ENCODE assay signal across 22 cellular contexts in the genomic region with DNA sequence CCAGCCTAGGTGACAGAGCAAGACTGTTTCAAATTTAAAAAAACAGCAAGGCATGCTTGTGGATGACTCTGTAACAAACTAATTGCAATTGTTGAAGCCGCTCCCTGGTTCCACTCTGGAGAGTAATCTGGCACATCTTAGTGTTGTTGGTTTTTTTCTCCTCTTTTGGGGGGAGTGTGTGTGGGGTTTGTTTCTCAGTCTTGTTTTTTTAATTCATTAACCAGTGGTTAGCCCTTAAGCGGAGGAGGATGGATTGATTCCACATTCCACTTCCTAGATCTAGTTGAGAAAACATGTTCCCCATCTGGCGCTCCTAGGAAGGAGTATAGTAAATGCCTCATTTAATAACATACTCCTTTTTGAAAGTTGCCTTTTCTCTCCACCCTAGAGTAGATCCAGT. TPM values are rescaled to one million over a fixed set of nuclear protein-coding genes. Genes with fewer than 3 reads are reported as not detected.
"Had no signal": no experiment of that assay in that cellular context is flagged by ENCODE, and none has a peak within 500 bp of the region (broad histone marks: within the 10 kb centered on the region; RNA-seq: fewer than 3 reads in every experiment).

No MANE protein-coding gene starts in this region.

- H3K27me3 Mint-ChIP-seq: activated CD8-positive, alpha-beta T cell treated with anti-CD3 and anti-CD28 coated beads for 36 hours; activated naive CD8-positive, alpha-beta T cell treated with anti-CD3 and anti-CD28 coated beads for 36 hours had no signal

- H3K27ac Mint-ChIP-seq: activated CD8-positive, alpha-beta T cell treated with anti-CD3 and anti-CD28 coated beads for 36 hours; activated naive CD4-positive, alpha-beta T cell treated with anti-CD3 and anti-CD28 coated beads, Interleukin-2, amount 10 ng/mL, durations not matched to agents 7 days and 5 days; activated naive CD8-positive, alpha-beta T cell treated with anti-CD3 and anti-CD28 coated beads for 36 hours; activated T-cell treated with anti-CD3 and anti-CD28 coated beads, Interleukin-2, amount 50 U/mL, for 72 hours; activated T-helper 2 cell treated with anti-CD3 and anti-CD28 coated beads, Interferon-gamma antibody, Interleukin-2, Interleukin-4, amounts not matched to agents 10 μg/mL and 5 μg/mL and 100 μg/mL, durations not matched to agents 14 hours and 24 hours and 36 hours; T-helper 1 cell treated with Interleukin-12 subunit alpha and Interleukin-12 subunit beta and Interleukin-4 antibody, amounts not matched to agents 30 μg/mL and 1 μg/mL, for 36 hours had no signal

- H3K9me3 Mint-ChIP-seq: activated CD8-positive, alpha-beta T cell treated with anti-CD3 and anti-CD28 coated beads for 36 hours; activated naive CD4-positive, alpha-beta T cell treated with anti-CD3 and anti-CD28 coated beads, Interleukin-2, amount 10 ng/mL, durations not matched to agents 7 days and 5 days; activated naive CD8-positive, alpha-beta T cell treated with anti-CD3 and anti-CD28 coated beads for 36 hours; activated T-cell treated with anti-CD3 and anti-CD28 coated beads, Interleukin-2, amount 50 U/mL, for 72 hours; activated T-helper 2 cell treated with anti-CD3 and anti-CD28 coated beads, Interferon-gamma antibody, Interleukin-2, Interleukin-4, amounts not matched to agents 10 μg/mL and 5 μg/mL and 100 μg/mL, durations not matched to agents 14 hours and 24 hours and 36 hours; T-helper 1 cell treated with Interleukin-12 subunit alpha and Interleukin-12 subunit beta and Interleukin-4 antibody, amounts not matched to agents 30 μg/mL and 1 μg/mL, for 36 hours had no signal

- ATAC-seq: activated CD4-positive, CD25-positive, alpha-beta regulatory T cell treated with anti-CD3 and anti-CD28 coated beads, Interleukin-2, amount 50 U/mL, for 24 hours; activated T-cell treated with anti-CD3 and anti-CD28 coated beads, Interleukin-2, amount 50 U/mL, for 72 hours had no signal

- H3K4me3 Mint-ChIP-seq: activated CD8-positive, alpha-beta T cell treated with anti-CD3 and anti-CD28 coated beads for 36 hours; activated naive CD4-positive, alpha-beta T cell treated with anti-CD3 and anti-CD28 coated beads, Interleukin-2, amount 10 ng/mL, durations not matched to agents 7 days and 5 days; activated naive CD8-positive, alpha-beta T cell treated with anti-CD3 and anti-CD28 coated beads for 36 hours; activated T-cell treated with anti-CD3 and anti-CD28 coated beads, Interleukin-2, amount 50 U/mL, for 72 hours; T-helper 1 cell treated with Interleukin-12 subunit alpha and Interleukin-12 subunit beta and Interleukin-4 antibody, amounts not matched to agents 30 μg/mL and 1 μg/mL, for 36 hours had no signal

- H3K4me3 ChIP-seq: cardiac muscle cell, PC-9 had no signal

- DNase-seq: activated CD4-positive, alpha-beta T cell treated with anti-CD3 and anti-CD28 coated beads for 4 hours; activated CD8-positive, alpha-beta memory T cell treated with anti-CD3 and anti-CD28 coated beads, Interleukin-2, amount 50 U/mL, for 4 hours; activated CD8-positive, alpha-beta T cell treated with anti-CD3 and anti-CD28 coated beads for 36 hours; activated gamma-delta T cell treated with Interleukin-2 at 50 U/mL for 16 hours; activated naive CD4-positive, alpha-beta T cell treated with anti-CD3 and anti-CD28 coated beads, Interleukin-2, amount 10 ng/mL, durations not matched to agents 7 days and 5 days; activated naive CD8-positive, alpha-beta T cell treated with anti-CD3 and anti-CD28 coated beads for 36 hours; activated T-cell treated with anti-CD3 and anti-CD28 coated beads, Interleukin-2, amount 50 U/mL, for 72 hours; brain microvascular endothelial cell; NCI-H1092; NCI-H1417; NCI-H1930; NCI-H345; NCI-H510A treated with DMSO at 0.1 percent for 48 hours; PC-9; SHP77 treated with DMSO at 0.1 percent for 48 hours had no signal

- H3K4me1 Mint-ChIP-seq: activated naive CD4-positive, alpha-beta T cell treated with anti-CD3 and anti-CD28 coated beads, Interleukin-2, amount 10 ng/mL, durations not matched to agents 7 days and 5 days; activated naive CD8-positive, alpha-beta T cell treated with anti-CD3 and anti-CD28 coated beads for 36 hours had no signal

- H3K27me3 ChIP-seq: brain microvascular endothelial cell, cardiac muscle cell had no signal

- H3K27ac ChIP-seq: brain microvascular endothelial cell, cardiac muscle cell, PC-9 had no signal

- H3K36me3 Mint-ChIP-seq: activated naive CD4-positive, alpha-beta T cell treated with anti-CD3 and anti-CD28 coated beads, Interleukin-2, amount 10 ng/mL, durations not matched to agents 7 days and 5 days; activated naive CD8-positive, alpha-beta T cell treated with anti-CD3 and anti-CD28 coated beads for 36 hours had no signal

RNA-seq across cellular contexts. Expression of a gene that starts 16.1 kb away (rescaled TPM):
- total RNA-seq: activated CD8-positive, alpha-beta T cell treated with anti-CD3 and anti-CD28 coated beads for 36 hours; activated naive CD8-positive, alpha-beta T cell treated with anti-CD3 and anti-CD28 coated beads for 36 hours; activated T-cell treated with anti-CD3 and anti-CD28 coated beads, Interleukin-2, amount 50 U/mL, for 72 hours; activated T-helper 2 cell treated with anti-CD3 and anti-CD28 coated beads, Interferon-gamma antibody, Interleukin-2, Interleukin-4, amounts not matched to agents 10 μg/mL and 5 μg/mL and 100 μg/mL, durations not matched to agents 14 hours and 24 hours and 36 hours; cardiac muscle cell; LHCN-M2; M059J; PC-9; SK-MEL-5 had no signal
